1 cellular context compared by ENCODE assay signal in the genomic region with DNA sequence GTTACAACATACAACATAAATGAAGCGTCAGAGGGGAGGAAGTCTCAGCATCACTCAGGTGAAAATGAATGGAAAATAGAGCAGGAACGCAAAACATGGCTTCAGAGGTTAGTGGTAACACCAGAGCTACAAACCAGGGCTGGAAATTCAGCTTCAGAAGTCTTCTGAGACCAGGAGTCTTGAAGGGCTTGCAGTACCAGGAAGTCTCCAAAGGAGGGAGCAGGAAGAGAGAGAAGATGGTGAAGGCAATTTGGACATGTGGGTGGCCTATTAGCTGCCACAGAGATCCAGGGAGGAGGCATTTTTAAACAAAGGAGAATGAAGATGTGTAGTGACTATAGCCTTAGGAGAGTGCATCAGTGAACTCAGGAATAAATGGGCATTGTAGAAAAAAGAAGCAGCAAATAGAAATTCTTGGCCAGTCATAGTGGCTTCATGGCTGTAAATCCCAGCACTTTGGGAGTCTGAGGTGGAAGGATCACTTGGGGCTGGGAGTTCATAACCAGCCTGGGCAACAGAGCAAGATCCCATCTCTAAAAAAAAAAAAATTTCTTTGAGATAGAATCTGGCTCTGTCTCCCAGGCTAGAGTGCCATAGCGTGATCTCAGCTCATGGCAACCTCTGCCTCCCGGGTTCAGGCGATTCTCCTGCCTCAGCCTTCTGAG.
TF ChIP-seq lines count a peak whose summit lies in the region.

No MANE protein-coding gene starts in this region.

TF ChIP-seq in K562, 482 proteins besides CTCF, POLR2A, EP300 and RAD21 (continued from another document):
- TF ChIP-seq ZNF165 (CRISPR knock-in tag; IDR thresholded peaks at IDR 0.05; ENCODE audit: borderline replicate concordance) (no peak), ZNF277 (CRISPR knock-in tag; IDR thresholded peaks at IDR 0.05; ENCODE audit: borderline replicate concordance) (no peak), DLX4 (CRISPR knock-in tag; IDR thresholded peaks at IDR 0.05) (no peak), ZNF124 (CRISPR knock-in tag; IDR thresholded peaks at IDR 0.05) (no peak), CXXC5 (CRISPR knock-in tag; IDR thresholded peaks at IDR 0.05) (no peak), ZNF695 (CRISPR knock-in tag; IDR thresholded peaks at IDR 0.05) (no peak), PHB2 (IDR thresholded peaks at IDR 0.05; ENCODE audit: low read depth) (no peak), FOXP1 (CRISPR knock-in tag; IDR thresholded peaks at IDR 0.05) (no peak), MAFK (IDR thresholded peaks at IDR 0.05; ENCODE audit: low read length) (no peak), HDGF (IDR thresholded peaks at IDR 0.05) (peak; percentile 86)
- TF ChIP-seq, protein P1, sequence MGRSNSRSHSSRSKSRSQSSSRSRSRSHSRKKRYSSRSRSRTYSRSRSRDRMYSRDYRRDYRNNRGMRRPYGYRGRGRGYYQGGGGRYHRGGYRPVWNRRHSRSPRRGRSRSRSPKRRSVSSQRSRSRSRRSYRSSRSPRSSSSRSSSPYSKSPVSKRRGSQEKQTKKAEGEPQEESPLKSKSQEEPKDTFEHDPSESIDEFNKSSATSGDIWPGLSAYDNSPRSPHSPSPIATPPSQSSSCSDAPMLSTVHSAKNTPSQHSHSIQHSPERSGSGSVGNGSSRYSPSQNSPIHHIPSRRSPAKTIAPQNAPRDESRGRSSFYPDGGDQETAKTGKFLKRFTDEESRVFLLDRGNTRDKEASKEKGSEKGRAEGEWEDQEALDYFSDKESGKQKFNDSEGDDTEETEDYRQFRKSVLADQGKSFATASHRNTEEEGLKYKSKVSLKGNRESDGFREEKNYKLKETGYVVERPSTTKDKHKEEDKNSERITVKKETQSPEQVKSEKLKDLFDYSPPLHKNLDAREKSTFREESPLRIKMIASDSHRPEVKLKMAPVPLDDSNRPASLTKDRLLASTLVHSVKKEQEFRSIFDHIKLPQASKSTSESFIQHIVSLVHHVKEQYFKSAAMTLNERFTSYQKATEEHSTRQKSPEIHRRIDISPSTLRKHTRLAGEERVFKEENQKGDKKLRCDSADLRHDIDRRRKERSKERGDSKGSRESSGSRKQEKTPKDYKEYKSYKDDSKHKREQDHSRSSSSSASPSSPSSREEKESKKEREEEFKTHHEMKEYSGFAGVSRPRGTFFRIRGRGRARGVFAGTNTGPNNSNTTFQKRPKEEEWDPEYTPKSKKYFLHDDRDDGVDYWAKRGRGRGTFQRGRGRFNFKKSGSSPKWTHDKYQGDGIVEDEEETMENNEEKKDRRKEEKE (IDR thresholded peaks at IDR 0.05; ENCODE audit: borderline replicate concordance in 1 of 2, control insufficient read depth in 1 of 2, low read depth in 2 of 2, low read length in 1 of 2): no peak
- TF ChIP-seq, protein P2, sequence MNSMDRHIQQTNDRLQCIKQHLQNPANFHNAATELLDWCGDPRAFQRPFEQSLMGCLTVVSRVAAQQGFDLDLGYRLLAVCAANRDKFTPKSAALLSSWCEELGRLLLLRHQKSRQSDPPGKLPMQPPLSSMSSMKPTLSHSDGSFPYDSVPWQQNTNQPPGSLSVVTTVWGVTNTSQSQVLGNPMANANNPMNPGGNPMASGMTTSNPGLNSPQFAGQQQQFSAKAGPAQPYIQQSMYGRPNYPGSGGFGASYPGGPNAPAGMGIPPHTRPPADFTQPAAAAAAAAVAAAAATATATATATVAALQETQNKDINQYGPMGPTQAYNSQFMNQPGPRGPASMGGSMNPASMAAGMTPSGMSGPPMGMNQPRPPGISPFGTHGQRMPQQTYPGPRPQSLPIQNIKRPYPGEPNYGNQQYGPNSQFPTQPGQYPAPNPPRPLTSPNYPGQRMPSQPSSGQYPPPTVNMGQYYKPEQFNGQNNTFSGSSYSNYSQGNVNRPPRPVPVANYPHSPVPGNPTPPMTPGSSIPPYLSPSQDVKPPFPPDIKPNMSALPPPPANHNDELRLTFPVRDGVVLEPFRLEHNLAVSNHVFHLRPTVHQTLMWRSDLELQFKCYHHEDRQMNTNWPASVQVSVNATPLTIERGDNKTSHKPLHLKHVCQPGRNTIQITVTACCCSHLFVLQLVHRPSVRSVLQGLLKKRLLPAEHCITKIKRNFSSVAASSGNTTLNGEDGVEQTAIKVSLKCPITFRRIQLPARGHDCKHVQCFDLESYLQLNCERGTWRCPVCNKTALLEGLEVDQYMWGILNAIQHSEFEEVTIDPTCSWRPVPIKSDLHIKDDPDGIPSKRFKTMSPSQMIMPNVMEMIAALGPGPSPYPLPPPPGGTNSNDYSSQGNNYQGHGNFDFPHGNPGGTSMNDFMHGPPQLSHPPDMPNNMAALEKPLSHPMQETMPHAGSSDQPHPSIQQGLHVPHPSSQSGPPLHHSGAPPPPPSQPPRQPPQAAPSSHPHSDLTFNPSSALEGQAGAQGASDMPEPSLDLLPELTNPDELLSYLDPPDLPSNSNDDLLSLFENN (IDR thresholded peaks at IDR 0.05; ENCODE audit: low read depth in 2 of 2, low read length in 2 of 2): no peak
